Comparison of ENCODE assay signal across 8 cellular contexts in genomic region chr16:4693296-4693955, GRCh38. TPM values are rescaled to one million over a fixed set of nuclear protein-coding genes. Genes with fewer than 3 reads are reported as not detected.
DNase-seq lines count a peak whose midpoint lies in the region; ATAC-seq and TF ChIP-seq lines count a peak whose summit lies in the region.

NUDT16L1 (plus strand) TSS chr16:4693562; CDS start chr16:4693727, 165 bp downstream.

- DNase-seq in CD1c-positive myeloid dendritic cell (ENCODE audit: extremely low spot score) (peak; percentile 99), NCI-H774 (lab: John Stamatoyannopoulos, UW) (peak; percentile 96), left lung (peak; percentile 96 to 99)
- DNase-seq in activated CD4-positive, alpha-beta T cell treated with anti-CD3 and anti-CD28 coated beads, Interleukin-2, amount 50 U/mL, for 4 hours, result peak; percentile 94 to 95
- DNase-seq in stimulated activated CD4-positive, alpha-beta T cell treated with anti-CD3 and anti-CD28 coated beads, Interleukin-2, amount 100 ng/mL, for 4 hours (ENCODE audit: low read depth), result peak; percentile 95

- no peaks in the 10 kb centered on the region for H3K27me3 ChIP-seq in left lung

- peak within 1 kb of the TSS; percentile 82 for H3K4me3 Mint-ChIP-seq in dendritic cell treated with granulocyte-macrophage colony-stimulating factor and Interleukin-4, amounts not matched to agents 40 ng/mL and 50 ng/mL, for 4 days

- peak within 1 kb of the TSS; percentile 86 for H3K27ac Mint-ChIP-seq in dendritic cell treated with granulocyte-macrophage colony-stimulating factor and Interleukin-4, amounts not matched to agents 40 ng/mL and 50 ng/mL, for 4 days

- ATAC-seq in GM19397 (IDR thresholded peaks at IDR 0.05; ENCODE audit: unreplicated experiment) (peak; percentile 92), HG03565 (IDR thresholded peaks at IDR 0.05; ENCODE audit: unreplicated experiment) (peak; percentile 94), left lung (peak; percentile 93)

- H3K4me1 Mint-ChIP-seq in dendritic cell treated with granulocyte-macrophage colony-stimulating factor and Interleukin-4, amounts not matched to agents 40 ng/mL and 50 ng/mL, for 4 days (ENCODE audit: low read depth), result peaks cover 63% of the 10 kb centered on the region

- no peaks in the 10 kb centered on the region for H3K27me3 Mint-ChIP-seq in dendritic cell treated with granulocyte-macrophage colony-stimulating factor and Interleukin-4, amounts not matched to agents 40 ng/mL and 50 ng/mL, for 4 days

- peaks cover 12 to 39% of the 10 kb centered on the region in 2 donors for H3K4me1 ChIP-seq in left lung

- no peaks in the 10 kb centered on the region for H3K9me3 Mint-ChIP-seq in dendritic cell treated with granulocyte-macrophage colony-stimulating factor and Interleukin-4, amounts not matched to agents 40 ng/mL and 50 ng/mL, for 4 days

- H3K36me3 ChIP-seq in left lung, result peaks cover 0 to 58% of the 10 kb centered on the region in 2 donors

- peaks cover 64% of the 10 kb centered on the region for H3K36me3 Mint-ChIP-seq in dendritic cell treated with granulocyte-macrophage colony-stimulating factor and Interleukin-4, amounts not matched to agents 40 ng/mL and 50 ng/mL, for 4 days (ENCODE audit: low read depth)

- intact Hi-C loops in dendritic cell treated with granulocyte-macrophage colony-stimulating factor and Interleukin-4, amounts not matched to agents 40 ng/mL and 50 ng/mL, for 4 days (cut with micrococcal nuclease), result loop anchor here (1.0 kb wide), 1 partner anchor 41 kb away; the partner anchor contains the start of genes ANKS3 and DNAAF8
- intact Hi-C loops in left lung (cut with DNase I), result no loop called here

- H3K4me3 ChIP-seq in left lung, result peak within 1 kb of the TSS; percentile 89 to 99

- peak in 1 of 2 donors; percentile 47 for TF ChIP-seq CTCF in left lung (IDR thresholded peaks at IDR 0.05)

- H3K9me3 ChIP-seq in left lung, result no peaks in the 10 kb centered on the region

- peak within 1 kb of the TSS; percentile 65 to 86 for H3K27ac ChIP-seq in left lung

RNA-seq across cellular contexts. Expression of gene NUDT16L1, which starts in this region (rescaled TPM):
- 10 to 100 TPM; 26.6 to 53.1 TPM for total RNA-seq in left lung

Comparison
In these comparisons a context has a peak if more than half of its experiments do, and no peak if none do; other contexts are left out.
1. Peak in every context shown above with its lines: DNase-seq, ATAC-seq, H3K4me3 ChIP-seq and H3K27ac ChIP-seq.